7 cellular contexts compared by ENCODE assay signal in genomic region chr21:10415859-10416258, GRCh38.
DNase-seq lines count a peak whose midpoint lies in the region; ATAC-seq, FAIRE-seq and TF ChIP-seq lines count a peak whose summit lies in the region.
"Not testable (repeated sequence)": the region's sequence is repeated elsewhere in the genome, so short reads cannot be mapped to it uniquely, and the experiment has no call there.

No MANE protein-coding gene starts in this region.

- not testable (repeated sequence) for TF ChIP-seq RAD21 in HepG2 (CRISPR knock-in tag; IDR thresholded peaks at IDR 0.05)

- H3K27ac ChIP-seq in HUES48 (ENCODE audit: low read depth, low read length); esophagus muscularis mucosa (replicated peaks in 1 of 4); right cardiac atrium (ENCODE audit: low read length); HepG2 (ENCODE audit: extremely low read length, insufficient read depth, low read length): not testable (repeated sequence)

- not testable (repeated sequence) for TF ChIP-seq EP300 in esophagus muscularis mucosa (IDR thresholded peaks at IDR 0.05); HepG2 (IDR thresholded peaks at IDR 0.05; ENCODE audit: low read depth in 2 of 2, low read length in 2 of 2); HepG2 (CRISPR knock-in tag; IDR thresholded peaks at IDR 0.05; ENCODE audit: borderline replicate concordance)

- intact Hi-C loops in esophagus muscularis mucosa (cut with DNase I); right cardiac atrium (cut with DNase I); HepG2 (cut with micrococcal nuclease; ENCODE audit: unreplicated experiment): not testable (repeated sequence)

- H2AFZ ChIP-seq in HepG2 (ENCODE audit: low read length) = not testable (repeated sequence)

- H3K9me3 Mint-ChIP-seq in activated naive CD8-positive, alpha-beta T cell treated with anti-CD3 and anti-CD28 coated beads, Interleukin-2, amount 50 U/mL, for 24 hours; stimulated activated memory B cell treated with anti-CD40 and anti-IgM and Interleukin-4, amounts not matched to agents 10 μg/mL and 1 μg/mL and 100 μg/mL, for 72 hours: not testable (repeated sequence)

- H3K4me3 Mint-ChIP-seq in activated naive CD8-positive, alpha-beta T cell treated with anti-CD3 and anti-CD28 coated beads, Interleukin-2, amount 50 U/mL, for 24 hours; stimulated activated memory B cell treated with anti-CD40 and anti-IgM and Interleukin-4, amounts not matched to agents 10 μg/mL and 1 μg/mL and 100 μg/mL, for 72 hours: not testable (repeated sequence)

- H3K4me2 ChIP-seq in HepG2 (ENCODE audit: low read depth, low read length) = not testable (repeated sequence)

- not testable (repeated sequence) for H3K36me3 Mint-ChIP-seq in activated naive CD8-positive, alpha-beta T cell treated with anti-CD3 and anti-CD28 coated beads, Interleukin-2, amount 50 U/mL, for 24 hours (ENCODE audit: low read depth); stimulated activated memory B cell treated with anti-CD40 and anti-IgM and Interleukin-4, amounts not matched to agents 10 μg/mL and 1 μg/mL and 100 μg/mL, for 72 hours

- not testable (repeated sequence) for H3K36me3 ChIP-seq in HUES48 (ENCODE audit: control insufficient read depth, insufficient read depth, low read length); esophagus muscularis mucosa; HepG2 (replicated peaks in 1 of 2; ENCODE audit: control insufficient read depth in 1 of 2, insufficient read depth in 2 of 2, low read length in 2 of 2)

- POLR2A ChIA-PET in HepG2 (lab: Yijun Ruan, JAX) = not testable (repeated sequence)

- H3K9ac ChIP-seq in HUES48 (ENCODE audit: low read depth, low read length); HepG2 (ENCODE audit: insufficient read depth, low read depth, low read length): not testable (repeated sequence)

- not testable (repeated sequence) for H3K27ac Mint-ChIP-seq in activated naive CD8-positive, alpha-beta T cell treated with anti-CD3 and anti-CD28 coated beads, Interleukin-2, amount 50 U/mL, for 24 hours; stimulated activated memory B cell treated with anti-CD40 and anti-IgM and Interleukin-4, amounts not matched to agents 10 μg/mL and 1 μg/mL and 100 μg/mL, for 72 hours

- not testable (repeated sequence) for H3K79me2 ChIP-seq in HepG2 (ENCODE audit: insufficient read depth, low read length)

- H3K4me1 ChIP-seq in HUES48 (ENCODE audit: control insufficient read depth, insufficient read depth, low read length); esophagus muscularis mucosa; right cardiac atrium (ENCODE audit: control insufficient read depth, insufficient read depth, low read length); HepG2 (ENCODE audit: insufficient read depth, low read length): not testable (repeated sequence)

- peak overlapping the region; percentile 11; the same call in 1 of the 2 replicates for H3K4me3 ChIP-seq in HUES48 (ENCODE audit: low read depth, low read length)
- not testable (repeated sequence) for H3K4me3 ChIP-seq in esophagus muscularis mucosa; right cardiac atrium (ENCODE audit: low read length); HepG2 (replicated peaks in 1 of 3; ENCODE audit: insufficient read depth in 1 of 3, low read depth in 2 of 3, low read length in 3 of 3)

- H4K20me1 ChIP-seq in HepG2 (ENCODE audit: insufficient read depth, low read length) = not testable (repeated sequence)

- in situ Hi-C loops in HepG2 (cut with HindIII; ENCODE audit: extremely low pct_ligation_motif_present, low pct_unique_long_range_greater_than_20kb) = not testable (repeated sequence)

- not testable (repeated sequence) for DNase-seq in activated naive CD8-positive, alpha-beta T cell treated with anti-CD3 and anti-CD28 coated beads, Interleukin-2, amount 50 U/mL, for 24 hours; HepG2 (ENCODE audit: low spot score); omental fat pad (ENCODE audit: low spot score)
- DNase-seq in esophagus muscularis mucosa (ENCODE audit: extremely low spot score) (peak; percentile 98), right cardiac atrium (peak in 1 of 3 donors; percentile 53)

- FAIRE-seq in HepG2 (lab: Jason Lieb, UNC) = not testable (repeated sequence)

- TF ChIP-seq POLR2A in esophagus muscularis mucosa (IDR thresholded peaks at IDR 0.05; ENCODE audit: low read depth); HepG2 (IDR thresholded peaks at IDR 0.05; ENCODE audit: insufficient read depth in 1 of 2, low read depth in 2 of 2, low read length in 2 of 2): not testable (repeated sequence)

- not testable (repeated sequence) for BruUV-seq in HepG2 (replicated peaks; lab: Mats Ljungman, UMichigan)

- peaks cover 99% of the 10 kb centered on the region for H3K9me3 ChIP-seq in HUES48 (ENCODE audit: control insufficient read depth, insufficient read depth, low read length)
- H3K9me3 ChIP-seq in esophagus muscularis mucosa = peaks cover 0 to 20% (median 12%) of the 10 kb centered on the region in 4 donors
- not testable (repeated sequence) for H3K9me3 ChIP-seq in right cardiac atrium (ENCODE audit: control insufficient read depth, low read length)
- peaks cover 100% of the 10 kb centered on the region for H3K9me3 ChIP-seq in HepG2 (ENCODE audit: low read length)

- CTCF ChIA-PET in HepG2 (lab: Yijun Ruan, JAX; ENCODE audit: low intra/inter-chr PET ratio, low total read pairs) = not testable (repeated sequence)

- not testable (repeated sequence) for H3K27me3 Mint-ChIP-seq in activated naive CD8-positive, alpha-beta T cell treated with anti-CD3 and anti-CD28 coated beads, Interleukin-2, amount 50 U/mL, for 24 hours; stimulated activated memory B cell treated with anti-CD40 and anti-IgM and Interleukin-4, amounts not matched to agents 10 μg/mL and 1 μg/mL and 100 μg/mL, for 72 hours

- not testable (repeated sequence) for TF ChIP-seq CTCF in esophagus muscularis mucosa (IDR thresholded peaks at IDR 0.05); HepG2 (CRISPR knock-in tag; IDR thresholded peaks at IDR 0.05); omental fat pad (IDR thresholded peaks at IDR 0.05)

- ATAC-seq in activated naive CD8-positive, alpha-beta T cell treated with anti-CD3 and anti-CD28 coated beads, Interleukin-2, amount 50 U/mL, for 24 hours = peak; percentile 4
- ATAC-seq in right cardiac atrium (peak; percentile 25 to 42), HepG2 (peak; percentile 23), omental fat pad (ENCODE audit: low FRiP score) (peak; percentile 21)
- ATAC-seq in stimulated activated memory B cell treated with anti-CD40 and anti-IgM and Interleukin-4, amounts not matched to agents 10 μg/mL and 1 μg/mL and 100 μg/mL, for 72 hours = peak; percentile 2

- H3K27me3 ChIP-seq in HUES48 (ENCODE audit: control insufficient read depth, insufficient read depth, low read length); right cardiac atrium (ENCODE audit: control insufficient read depth, insufficient read depth); HepG2 (ENCODE audit: control insufficient read depth in 1 of 2, insufficient read depth in 2 of 2, low read length in 2 of 2): not testable (repeated sequence)
- H3K27me3 ChIP-seq in esophagus muscularis mucosa = peaks cover 0 to 19% (median 0%) of the 10 kb centered on the region in 4 donors

- H3K4me1 Mint-ChIP-seq in activated naive CD8-positive, alpha-beta T cell treated with anti-CD3 and anti-CD28 coated beads, Interleukin-2, amount 50 U/mL, for 24 hours; stimulated activated memory B cell treated with anti-CD40 and anti-IgM and Interleukin-4, amounts not matched to agents 10 μg/mL and 1 μg/mL and 100 μg/mL, for 72 hours: not testable (repeated sequence)

- 50% methylated on average over 6 of the region's 6 CpGs for WGBS in esophagus muscularis mucosa
- 59% methylated on average over 6 of the region's 6 CpGs for WGBS in right cardiac atrium
- 13% methylated on average over 6 of the region's 6 CpGs for WGBS in HepG2 (ENCODE audit: low lambda C conversion rate)
